In genomic region chr22:21532863-21533648, GRCh38 we compare ENCODE assay signal across 3 cellular contexts. TPM values are rescaled to one million over a fixed set of nuclear protein-coding genes. Genes with fewer than 3 reads are reported as not detected.
"Had no signal": no experiment of that assay in that cellular context is flagged by ENCODE, and none has a peak within 500 bp of the region (broad histone marks: within the 10 kb centered on the region; RNA-seq: fewer than 3 reads in every experiment).

No MANE protein-coding gene starts in this region.

RNA-seq across cellular contexts. Expression of gene RIMBP3C, which starts 18.2 kb away (rescaled TPM):
- total RNA-seq: esophagus muscularis mucosa, left ventricle myocardium superior, mammary epithelial cell had no signal
